15 cellular contexts compared by ENCODE assay signal in the genomic region with DNA sequence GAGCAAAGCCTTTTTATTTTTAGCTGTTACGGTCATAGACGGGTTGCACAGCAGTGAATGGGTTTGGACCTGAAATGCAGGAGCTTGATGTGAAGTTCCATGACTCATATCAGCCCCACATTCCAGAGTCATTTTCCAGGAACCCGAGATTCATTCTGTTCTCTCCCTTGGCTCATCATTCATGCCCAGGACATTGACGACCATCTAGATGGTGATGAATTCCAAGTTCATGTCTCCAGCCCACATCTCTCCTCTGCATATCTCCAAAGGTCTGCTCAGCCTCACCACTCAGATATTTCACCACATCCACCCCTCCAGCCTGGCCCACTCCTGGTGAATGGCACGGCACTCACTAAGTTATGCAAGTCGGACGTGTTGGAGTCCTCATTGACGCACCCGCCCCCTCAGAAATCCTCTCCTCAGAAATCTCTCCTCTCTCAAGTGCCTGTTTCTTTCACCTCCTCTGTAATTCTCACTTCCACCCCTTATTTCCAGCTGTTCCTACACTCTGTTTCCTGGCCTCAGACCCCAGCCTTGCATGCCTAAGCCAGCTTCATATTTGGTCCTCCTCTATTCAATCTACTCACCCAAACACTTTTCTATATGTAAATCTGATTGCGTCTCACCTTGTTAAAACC.
DNase-seq lines count a peak whose midpoint lies in the region; TF ChIP-seq lines count a peak whose summit lies in the region.
"Had no signal": no experiment of that assay in that cellular context is flagged by ENCODE, and none has a peak within 500 bp of the region (broad histone marks: within the 10 kb centered on the region; RNA-seq: fewer than 3 reads in every experiment).

No MANE protein-coding gene starts in this region.

- H3K27me3 Mint-ChIP-seq in HFFc6 (ENCODE audit: insufficient read depth): no peaks in the 10 kb centered on the region

- H3K27me3 ChIP-seq in suprapubic skin: no peaks in the 10 kb centered on the region

- no peak for TF ChIP-seq POLR2A in suprapubic skin (IDR thresholded peaks at IDR 0.05)

- DNase-seq in HFFc6 (peak; percentile 83), choroid plexus epithelial cell (ENCODE audit: low read depth) (peak; percentile 87), iris pigment epithelial cell (ENCODE audit: low read depth) (peak; percentile 72), suprapubic skin (ENCODE audit: low spot score in 2 of 2) (no peak), COR-L47 (lab: John Stamatoyannopoulos, UW) (no peak), NCI-H2081 treated with DMSO at 0.1 percent for 48 hours (lab: John Stamatoyannopoulos, UW) (no peak), amniotic stem cell (lab: John Stamatoyannopoulos, UW) (no peak), NCI-H345 treated with DMSO at 0.1 percent for 48 hours (lab: John Stamatoyannopoulos, UW; ENCODE audit: unreplicated experiment) (no peak)
- DNase-seq: activated T-cell treated with anti-CD3 and anti-CD28 coated beads, Interleukin-2, amount 50 U/mL, for 48 hours; central memory CD4-positive, alpha-beta T cell; NCI-H1694; NK-92 treated with Interleukin-12 subunit alpha and Interleukin-12 subunit beta, amount 100 ng/mL, for 24 hours; posterior cingulate gyrus; stimulated activated CD4-positive, alpha-beta T cell treated with anti-CD3 and anti-CD28 coated beads, Interleukin-4, amount 100 ng/mL, for 24 hours had no signal

- WGBS in suprapubic skin: 69% methylated on average over 10 of the region's 10 CpGs

- peaks cover 33% of the 10 kb centered on the region for H3K4me1 Mint-ChIP-seq in HFFc6 (ENCODE audit: low read depth)

- no peaks in the 10 kb centered on the region for H3K4me1 ChIP-seq in suprapubic skin

- H3K27ac ChIP-seq in suprapubic skin: peak overlapping the region; percentile 8

- no peaks in the 10 kb centered on the region for H3K9me3 Mint-ChIP-seq in HFFc6
- H3K9me3 Mint-ChIP-seq: stimulated activated naive CD8-positive, alpha-beta T cell treated with anti-CD3 and anti-CD28 coated beads, Interleukin-15, Interleukin-2, amounts not matched to agents 100 ng/mL and 50 ng/mL, for 24 hours had no signal

- H3K27ac Mint-ChIP-seq in HFFc6: peak overlapping the region; percentile 68
- H3K27ac Mint-ChIP-seq: stimulated activated naive CD8-positive, alpha-beta T cell treated with anti-CD3 and anti-CD28 coated beads, Interleukin-15, Interleukin-2, amounts not matched to agents 100 ng/mL and 50 ng/mL, for 24 hours had no signal

- H3K36me3 Mint-ChIP-seq in HFFc6 (ENCODE audit: low read depth): no peaks in the 10 kb centered on the region

- H3K9me3 ChIP-seq in suprapubic skin: no peaks in the 10 kb centered on the region

- TF ChIP-seq EP300 in suprapubic skin (IDR thresholded peaks at IDR 0.05): no peak

- H3K36me3 ChIP-seq in suprapubic skin: no peaks in the 10 kb centered on the region

- H3K4me3 ChIP-seq in choroid plexus epithelial cell (ENCODE audit: low read depth, low read length) (no peak overlapping the region), suprapubic skin (no peak overlapping the region)

- H3K4me3 Mint-ChIP-seq in HFFc6: peak overlapping the region; percentile 41
- H3K4me3 Mint-ChIP-seq: stimulated activated naive CD8-positive, alpha-beta T cell treated with anti-CD3 and anti-CD28 coated beads, Interleukin-15, Interleukin-2, amounts not matched to agents 100 ng/mL and 50 ng/mL, for 24 hours had no signal

- TF ChIP-seq CTCF in HFFc6 (IDR thresholded peaks at IDR 0.05) (no peak), choroid plexus epithelial cell (conservative IDR thresholded peaks at IDR 0.05; ENCODE audit: low read depth, low read length) (no peak), suprapubic skin (IDR thresholded peaks at IDR 0.05) (no peak)

Comparison
In these comparisons a context has a peak if more than half of its experiments do, and no peak if none do; other contexts are left out.
1. DNase-seq: peak in HFFc6 (single experiment), choroid plexus epithelial cell (single experiment) and iris pigment epithelial cell (single experiment); none in suprapubic skin (0 of 2), COR-L47 (single experiment), NCI-H2081 treated with DMSO at 0.1 percent for 48 hours (single experiment), amniotic stem cell (single experiment) and NCI-H345 treated with DMSO at 0.1 percent for 48 hours (single experiment).